Comparison of ENCODE assay signal across 21 cellular contexts in genomic region chr4:124105212-124105611, GRCh38.
A peak's percentile ranks its signal among the peaks of the same experiment; 100 is the strongest.
DNase-seq lines count a peak whose midpoint lies in the region; ATAC-seq, FAIRE-seq and TF ChIP-seq lines count a peak whose summit lies in the region.
"Had no signal": no experiment of that assay in that cellular context is flagged by ENCODE, and none has a peak within 500 bp of the region (broad histone marks: within the 10 kb centered on the region; RNA-seq: fewer than 3 reads in every experiment).

No MANE protein-coding gene starts in this region.

- TF ChIP-seq EP300 in H1 (IDR thresholded peaks at IDR 0.05; ENCODE audit: borderline replicate concordance in 1 of 2, low read depth in 2 of 2, low read length in 2 of 2) (no peak), gastroesophageal sphincter (IDR thresholded peaks at IDR 0.05) (no peak)

- no peak overlapping the region for H4K5ac ChIP-seq in H1 (ENCODE audit: insufficient read length, low read depth, low read length)

- no peaks in the 10 kb centered on the region for H3K23me2 ChIP-seq in H1 (ENCODE audit: low read depth, low read length)

- H3K18ac ChIP-seq in H1 (ENCODE audit: extremely low read depth, low read length) = no peak overlapping the region

- no peak overlapping the region for H2BK20ac ChIP-seq in H1 (ENCODE audit: low read length)

- H3K27ac Mint-ChIP-seq in CD8-positive, alpha-beta T cell = no peak overlapping the region

- DNase-seq in Caki2 (ENCODE audit: low read depth) (peak; percentile 19), M059J (ENCODE audit: low read depth) (peak; percentile 73), H1 (ENCODE audit: low read depth in 1 of 2, low spot score in 2 of 2) (no peak), lung microvascular endothelial cell (ENCODE audit: low read depth in 2 of 2) (peak; percentile 17 to 67), anterior cingulate cortex (lab: John Stamatoyannopoulos, UW) (no peak)
- DNase-seq in CD8-positive, alpha-beta T cell = no peak
- DNase-seq in stimulated activated CD4-positive, alpha-beta T cell treated with anti-CD3 and anti-CD28 coated beads, Interleukin-15, amount 100 ng/mL, for 24 hours = no peak
- DNase-seq: activated CD4-positive, alpha-beta T cell treated with anti-CD3 and anti-CD28 coated beads for 48 hours; erythroblast; hippocampal formation; Karpas-422; NCI-H1417; NCI-H748 treated with DMSO at 0.1 percent for 48 hours; stimulated activated CD4-positive, alpha-beta T cell treated with anti-CD3 and anti-CD28 coated beads, Interleukin-2, amount 100 ng/mL, for 24 hours; stomach had no signal

- H3K9me3 ChIP-seq in H1 (ENCODE audit: insufficient read depth in 2 of 2, low read depth in 1 of 2, low read length in 1 of 2) = no peaks in the 10 kb centered on the region
- H3K9me3 ChIP-seq in CD8-positive, alpha-beta T cell (ENCODE audit: low read length) = no peaks in the 10 kb centered on the region
- H3K9me3 ChIP-seq in gastroesophageal sphincter = no peaks in the 10 kb centered on the region
- H3K9me3 ChIP-seq: stomach had no signal

- H3K4ac ChIP-seq in H1 (replicated peaks; ENCODE audit: insufficient read length, low read depth, low read length) = no peak overlapping the region

- no peaks in the 10 kb centered on the region for H3K79me1 ChIP-seq in H1 (ENCODE audit: low read depth, low read length)

- no peak overlapping the region for H2BK15ac ChIP-seq in H1 (ENCODE audit: low read length)

- no peak overlapping the region for H3K27ac ChIP-seq in H1 (ENCODE audit: low read depth, low read length)
- H3K27ac ChIP-seq in CD8-positive, alpha-beta T cell (ENCODE audit: low read depth, low read length) = no peak overlapping the region
- H3K27ac ChIP-seq in gastroesophageal sphincter = no peak overlapping the region
- H3K27ac ChIP-seq: ascending aorta, SK-N-MC, stomach had no signal

- no peak overlapping the region for H2BK5ac ChIP-seq in H1 (ENCODE audit: low read depth, low read length)

- intact Hi-C loops in CD8-positive, alpha-beta T cell (cut with DNase I, micrococcal nuclease) = no loop called here

- no peaks in the 10 kb centered on the region for H3K9me3 Mint-ChIP-seq in CD8-positive, alpha-beta T cell

- H4K91ac ChIP-seq in H1 (replicated peaks; ENCODE audit: insufficient read length, low read length) = no peak overlapping the region

- H3K27me3 ChIP-seq in H1 (replicated peaks in 1 of 4; ENCODE audit: control insufficient read depth in 3 of 4, extremely low read depth in 1 of 4, insufficient read depth in 3 of 4, low read length in 3 of 4) = no peaks in the 10 kb centered on the region
- H3K27me3 ChIP-seq in CD8-positive, alpha-beta T cell (ENCODE audit: insufficient read depth, low read length) = no peaks in the 10 kb centered on the region
- no peaks in the 10 kb centered on the region for H3K27me3 ChIP-seq in gastroesophageal sphincter
- H3K27me3 ChIP-seq: ascending aorta, stomach had no signal

- no peak overlapping the region for H3K9ac ChIP-seq in H1 (replicated peaks in 1 of 4; ENCODE audit: extremely low read depth in 1 of 4, low read depth in 3 of 4, low read length in 3 of 4)

- H3K23ac ChIP-seq in H1 (ENCODE audit: insufficient read length) = no peak overlapping the region

- H3K79me2 ChIP-seq in H1 (ENCODE audit: control insufficient read depth in 1 of 2, insufficient read depth in 2 of 2, low read length in 2 of 2) = no peaks in the 10 kb centered on the region

- H4K20me1 ChIP-seq in H1 (replicated peaks in 1 of 2; ENCODE audit: control insufficient read depth in 1 of 2, insufficient read depth in 2 of 2, low read length in 2 of 2) = no peaks in the 10 kb centered on the region

- H2AFZ ChIP-seq in H1 (ENCODE audit: low read length) = 0 out of 2 replicates have a peak overlapping the region, but pooled peaks have one; percentile 53

- no peak overlapping the region for H3K4me3 Mint-ChIP-seq in CD8-positive, alpha-beta T cell

- H3K4me1 ChIP-seq in H1 (replicated peaks in 1 of 4; ENCODE audit: control insufficient read depth in 3 of 4, insufficient read depth in 4 of 4, low read length in 3 of 4) (no peaks in the 10 kb centered on the region), gastroesophageal sphincter (no peaks in the 10 kb centered on the region)
- H3K4me1 ChIP-seq in CD8-positive, alpha-beta T cell (ENCODE audit: insufficient read depth, low read length) = no peaks in the 10 kb centered on the region
- H3K4me1 ChIP-seq: ascending aorta, stomach had no signal

- no peak for TF ChIP-seq CTCF in H1 (IDR thresholded peaks at IDR 0.05; ENCODE audit: control extremely low read depth in 1 of 3, insufficient read depth in 1 of 3, low read depth in 1 of 3, low read length in 3 of 3)
- TF ChIP-seq CTCF in CD8-positive, alpha-beta T cell (IDR thresholded peaks at IDR 0.05) = no peak
- TF ChIP-seq CTCF in gastroesophageal sphincter (IDR thresholded peaks at IDR 0.05) = no peak

- H2BK12ac ChIP-seq in H1 (ENCODE audit: low read depth, low read length) = no peak overlapping the region

- no peak overlapping the region for H3K56ac ChIP-seq in H1 (replicated peaks; ENCODE audit: insufficient read length, low read depth, low read length)

- no peaks in the 10 kb centered on the region for H3K36me3 Mint-ChIP-seq in CD8-positive, alpha-beta T cell

- WGBS in H1 (ENCODE audit: extremely low coverage in 1 of 2, insufficient coverage in 1 of 2, insufficient read length in 1 of 2, insufficient replicate concordance in 2 of 2, low coverage in 1 of 2, low lambda C conversion rate in 2 of 2, missing lambda C conversion rate in 1 of 2), 2 experiments = 95% methylated on average over 2 of the region's 2 CpGs; no CpG with 5 or more reads in 1 of the 2 experiments
- 18 to 25% methylated on average over 2 of the region's 2 CpGs for WGBS in gastroesophageal sphincter (ENCODE audit: low coverage in 1 of 2), 2 donors

- TF ChIP-seq POLR2A in H1 (IDR thresholded peaks at IDR 0.05; ENCODE audit: control extremely low read depth in 1 of 2, low read depth in 2 of 2, low read length in 2 of 2) = no peak
- no peak for TF ChIP-seq POLR2A in gastroesophageal sphincter (IDR thresholded peaks at IDR 0.05)

- CTCF ChIA-PET in H1 (lab: Charles Lee; ENCODE audit: partially characterized antibody) = interaction anchor here (0.9 to 2.2 kb wide), 2 partner anchors 332 to 540 kb away, joined by 3 to 6 read pairs; no protein-coding TSS in a partner anchor
- CTCF ChIA-PET in CD8-positive, alpha-beta T cell (lab: Charles Lee) = no interaction called here

- H3K4me1 Mint-ChIP-seq in CD8-positive, alpha-beta T cell (ENCODE audit: low read depth) = no peaks in the 10 kb centered on the region

- no peak overlapping the region for H2BK120ac ChIP-seq in H1 (replicated peaks; ENCODE audit: low read depth, low read length)

- H2AK5ac ChIP-seq in H1 (ENCODE audit: low read depth, low read length) = no peak overlapping the region

- POLR2A ChIA-PET in H1 (lab: Charles Lee; ENCODE audit: partially characterized antibody) = interaction anchor here (0.6 kb wide), 1 partner anchor 33 kb away, joined by 3 read pairs; no protein-coding TSS in a partner anchor
- POLR2A ChIA-PET in CD8-positive, alpha-beta T cell (lab: Charles Lee) = no interaction called here

- no peak overlapping the region for H3K14ac ChIP-seq in H1 (ENCODE audit: insufficient read length)

- FAIRE-seq in H1 (lab: Jason Lieb, UNC) = no peak
- FAIRE-seq: GM18507 had no signal

- ATAC-seq in CD8-positive, alpha-beta T cell = no peak
- no peak for ATAC-seq in gastroesophageal sphincter
- ATAC-seq: sciatic nerve had no signal

- H3K4me2 ChIP-seq in H1 (ENCODE audit: insufficient read depth in 1 of 2, low read depth in 2 of 2, low read length in 2 of 2) = no peak overlapping the region

- H4K8ac ChIP-seq in H1 (ENCODE audit: extremely low read depth, insufficient read depth, low read length) = no peak overlapping the region

- H3K27me3 Mint-ChIP-seq in CD8-positive, alpha-beta T cell (ENCODE audit: low read depth) = no peaks in the 10 kb centered on the region

- in situ Hi-C loops in Caki2 (cut with HindIII; ENCODE audit: low pct_unique_long_range_greater_than_20kb, low sequenced_read_pairs) = no loop called here

- no peak for TF ChIP-seq RAD21 in H1 (IDR thresholded peaks at IDR 0.05 in 1 of 2, conservative IDR thresholded peaks at IDR 0.05 in 1 of 2; ENCODE audit: low read depth in 2 of 2, low read length in 2 of 2)

- H3K36me3 ChIP-seq in H1 (ENCODE audit: control insufficient read depth in 2 of 4, insufficient read depth in 4 of 4, low read length in 3 of 4) = no peaks in the 10 kb centered on the region
- no peaks in the 10 kb centered on the region for H3K36me3 ChIP-seq in CD8-positive, alpha-beta T cell (ENCODE audit: insufficient read depth, low read length)
- no peaks in the 10 kb centered on the region for H3K36me3 ChIP-seq in gastroesophageal sphincter
- H3K36me3 ChIP-seq: ascending aorta, stomach had no signal

- no peak overlapping the region for H3K4me3 ChIP-seq in H1 (ENCODE audit: extremely low read depth in 1 of 4, insufficient read depth in 2 of 4, low read depth in 3 of 4, low read length in 4 of 4)
- no peak overlapping the region for H3K4me3 ChIP-seq in CD8-positive, alpha-beta T cell (ENCODE audit: low read depth, low read length)
- no peak overlapping the region for H3K4me3 ChIP-seq in gastroesophageal sphincter
- H3K4me3 ChIP-seq: ascending aorta, coronary artery, SK-N-MC, stomach had no signal

TF ChIP-seq in H1, 55 proteins besides CTCF, POLR2A, EP300 and RAD21:
- TF ChIP-seq SP2 (IDR thresholded peaks at IDR 0.05; ENCODE audit: low read length) (no peak), GABPA (IDR thresholded peaks at IDR 0.05; ENCODE audit: borderline replicate concordance, insufficient read depth, low read length) (no peak), RNF2 (IDR thresholded peaks at IDR 0.05; ENCODE audit: borderline replicate concordance, low read depth, low read length, missing control alignments, poor library complexity, severe bottlenecking) (no peak), ATF2 (IDR thresholded peaks at IDR 0.05; ENCODE audit: low read length) (no peak), GTF2F1 (IDR thresholded peaks at IDR 0.05; ENCODE audit: borderline replicate concordance, low read depth, low read length) (no peak)

Comparison
In these comparisons a context has a peak if more than half of its experiments do, and no peak if none do; other contexts are left out.
1. DNase-seq: peak in Caki2 (single experiment), M059J (single experiment) and lung microvascular endothelial cell (2 of 2); none in H1 (0 of 2), anterior cingulate cortex (0 of 58), CD8-positive, alpha-beta T cell (0 of 7) and stimulated activated CD4-positive, alpha-beta T cell treated with anti-CD3 and anti-CD28 coated beads, Interleukin-15, amount 100 ng/mL, for 24 hours (single experiment).